In the genomic region with DNA sequence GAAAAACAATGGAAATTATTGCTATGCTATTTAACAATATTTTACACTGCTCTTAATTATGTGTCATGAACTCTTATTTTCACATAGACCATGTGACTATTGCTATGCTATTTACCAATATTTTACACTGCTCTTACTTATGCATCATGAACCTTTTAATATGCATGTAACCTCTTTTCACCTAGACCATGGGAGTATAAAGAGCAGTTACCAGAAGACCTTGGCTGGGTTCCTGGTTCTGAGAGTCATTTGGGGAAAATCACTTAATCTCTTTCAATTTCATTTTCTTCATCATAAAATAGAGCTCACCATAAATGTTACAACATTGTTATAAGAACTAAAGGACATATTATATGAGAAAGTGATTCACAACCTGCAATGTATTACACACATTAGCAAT, we compare ENCODE assay signal across 26 cellular contexts.
"Had no signal": no experiment of that assay in that cellular context is flagged by ENCODE, and none has a peak within 500 bp of the region (broad histone marks: within the 10 kb centered on the region; RNA-seq: fewer than 3 reads in every experiment).

No MANE protein-coding gene starts in this region.

- FAIRE-seq: endothelial cell of umbilical vein had no signal

- DNase-seq: dermis blood vessel endothelial cell; effector memory CD4-positive, alpha-beta T cell; foreskin melanocyte; glutamatergic neuron; hypothalamus; kidney; left lung; mesendoderm; midbrain; naive thymus-derived CD8-positive, alpha-beta T cell; nephron progenitor cell; nucleus accumbens; ovary; retina; right lobe of liver; stimulated activated CD4-positive, alpha-beta T cell treated with anti-CD3 and anti-CD28 coated beads, Interleukin-2, amount 100 ng/mL, for 24 hours; stimulated activated CD4-positive, alpha-beta T cell treated with anti-CD3 and anti-CD28 coated beads, Interleukin-4, amount 100 ng/mL, for 24 hours; stimulated activated naive CD4-positive, alpha-beta T cell treated with Interleukin-2 at 50 U/mL for 16 hours; stomach; thyroid gland; trophoblast cell had no signal

- H3K4me3 ChIP-seq: coronary artery, esophagus muscularis mucosa, left lung, ovary, right lobe of liver, stomach, thyroid gland, vagina had no signal

- H3K27me3 Mint-ChIP-seq: naive thymus-derived CD8-positive, alpha-beta T cell had no signal

- H3K4me1 Mint-ChIP-seq: naive thymus-derived CD8-positive, alpha-beta T cell; nephron progenitor cell; stimulated activated effector memory CD8-positive, alpha-beta T cell treated with anti-CD3 and anti-CD28 coated beads, Interleukin-12 subunit alpha, Interleukin-12 subunit beta, amount 100 ng/mL, for 72 hours had no signal

- H3K9me3 Mint-ChIP-seq: nephron progenitor cell had no signal

- H3K4me3 Mint-ChIP-seq: naive thymus-derived CD8-positive, alpha-beta T cell; nephron progenitor cell; stimulated activated effector memory CD8-positive, alpha-beta T cell treated with anti-CD3 and anti-CD28 coated beads, Interleukin-12 subunit alpha, Interleukin-12 subunit beta, amount 100 ng/mL, for 72 hours had no signal

- ATAC-seq: left lung; naive thymus-derived CD8-positive, alpha-beta T cell; right lobe of liver; stimulated activated effector memory CD8-positive, alpha-beta T cell treated with anti-CD3 and anti-CD28 coated beads, Interleukin-12 subunit alpha, Interleukin-12 subunit beta, amount 100 ng/mL, for 72 hours had no signal

- H3K36me3 Mint-ChIP-seq: naive thymus-derived CD8-positive, alpha-beta T cell; stimulated activated effector memory CD8-positive, alpha-beta T cell treated with anti-CD3 and anti-CD28 coated beads, Interleukin-12 subunit alpha, Interleukin-12 subunit beta, amount 100 ng/mL, for 72 hours had no signal

- H3K27ac Mint-ChIP-seq: naive thymus-derived CD8-positive, alpha-beta T cell; nephron progenitor cell; stimulated activated effector memory CD8-positive, alpha-beta T cell treated with anti-CD3 and anti-CD28 coated beads, Interleukin-12 subunit alpha, Interleukin-12 subunit beta, amount 100 ng/mL, for 72 hours had no signal
